ENCODE assay signal across 1 cellular context in the genomic region with DNA sequence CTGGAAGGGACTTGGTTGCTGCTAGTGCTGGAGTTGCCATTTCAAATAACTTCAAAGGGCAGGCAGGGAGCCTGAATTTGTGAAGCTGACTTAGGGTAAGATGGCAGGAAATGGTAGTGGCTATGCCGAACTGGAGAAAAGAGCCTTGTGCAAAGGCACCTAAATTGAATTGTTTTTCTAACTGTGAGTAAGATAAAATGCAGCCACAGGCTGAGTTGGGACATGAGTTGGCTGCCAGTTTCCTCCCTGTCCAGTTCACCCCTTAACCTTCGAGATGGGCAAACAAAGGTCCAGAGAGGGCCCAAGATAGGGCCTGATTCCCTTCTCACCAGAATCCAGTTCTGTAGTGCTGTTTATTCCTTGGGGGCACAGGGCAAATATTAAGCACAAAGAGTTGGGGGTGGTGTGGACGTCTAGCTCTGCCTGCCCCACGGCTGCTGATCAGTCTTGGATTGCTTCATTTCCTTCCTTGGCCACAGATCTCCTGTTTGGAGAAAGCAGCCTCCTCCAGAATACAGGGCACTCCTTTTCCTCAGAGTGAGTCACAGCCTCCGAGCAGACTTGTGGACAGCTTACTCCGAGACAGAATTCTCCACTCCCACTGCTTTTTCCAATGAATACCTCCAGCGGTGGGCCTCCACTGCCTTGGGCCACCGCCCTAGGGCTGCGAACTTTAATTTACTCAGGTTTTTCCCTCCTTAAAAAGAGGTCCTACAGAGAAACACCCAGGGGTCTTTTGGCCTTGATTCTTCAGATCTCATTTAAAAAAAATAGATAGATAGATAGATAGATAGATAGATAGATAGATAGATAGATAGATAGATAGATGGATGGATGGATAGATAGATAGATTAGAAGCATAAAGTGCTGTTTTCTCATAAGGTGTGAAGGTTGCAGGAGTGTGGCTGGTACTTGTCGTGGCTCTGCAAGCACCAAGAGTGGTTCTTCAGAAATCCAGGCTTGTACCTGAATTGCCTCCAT.
TF ChIP-seq lines count a peak whose summit lies in the region.

No MANE protein-coding gene starts in this region.

TF ChIP-seq in GM23338, 12 proteins besides CTCF, POLR2A, EP300 and RAD21 (continued from another document):
- TF ChIP-seq, protein P1, sequence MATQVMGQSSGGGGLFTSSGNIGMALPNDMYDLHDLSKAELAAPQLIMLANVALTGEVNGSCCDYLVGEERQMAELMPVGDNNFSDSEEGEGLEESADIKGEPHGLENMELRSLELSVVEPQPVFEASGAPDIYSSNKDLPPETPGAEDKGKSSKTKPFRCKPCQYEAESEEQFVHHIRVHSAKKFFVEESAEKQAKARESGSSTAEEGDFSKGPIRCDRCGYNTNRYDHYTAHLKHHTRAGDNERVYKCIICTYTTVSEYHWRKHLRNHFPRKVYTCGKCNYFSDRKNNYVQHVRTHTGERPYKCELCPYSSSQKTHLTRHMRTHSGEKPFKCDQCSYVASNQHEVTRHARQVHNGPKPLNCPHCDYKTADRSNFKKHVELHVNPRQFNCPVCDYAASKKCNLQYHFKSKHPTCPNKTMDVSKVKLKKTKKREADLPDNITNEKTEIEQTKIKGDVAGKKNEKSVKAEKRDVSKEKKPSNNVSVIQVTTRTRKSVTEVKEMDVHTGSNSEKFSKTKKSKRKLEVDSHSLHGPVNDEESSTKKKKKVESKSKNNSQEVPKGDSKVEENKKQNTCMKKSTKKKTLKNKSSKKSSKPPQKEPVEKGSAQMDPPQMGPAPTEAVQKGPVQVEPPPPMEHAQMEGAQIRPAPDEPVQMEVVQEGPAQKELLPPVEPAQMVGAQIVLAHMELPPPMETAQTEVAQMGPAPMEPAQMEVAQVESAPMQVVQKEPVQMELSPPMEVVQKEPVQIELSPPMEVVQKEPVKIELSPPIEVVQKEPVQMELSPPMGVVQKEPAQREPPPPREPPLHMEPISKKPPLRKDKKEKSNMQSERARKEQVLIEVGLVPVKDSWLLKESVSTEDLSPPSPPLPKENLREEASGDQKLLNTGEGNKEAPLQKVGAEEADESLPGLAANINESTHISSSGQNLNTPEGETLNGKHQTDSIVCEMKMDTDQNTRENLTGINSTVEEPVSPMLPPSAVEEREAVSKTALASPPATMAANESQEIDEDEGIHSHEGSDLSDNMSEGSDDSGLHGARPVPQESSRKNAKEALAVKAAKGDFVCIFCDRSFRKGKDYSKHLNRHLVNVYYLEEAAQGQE (IDR thresholded peaks at IDR 0.05; ENCODE audit: unreplicated experiment), result no peak
- TF ChIP-seq, protein P2, sequence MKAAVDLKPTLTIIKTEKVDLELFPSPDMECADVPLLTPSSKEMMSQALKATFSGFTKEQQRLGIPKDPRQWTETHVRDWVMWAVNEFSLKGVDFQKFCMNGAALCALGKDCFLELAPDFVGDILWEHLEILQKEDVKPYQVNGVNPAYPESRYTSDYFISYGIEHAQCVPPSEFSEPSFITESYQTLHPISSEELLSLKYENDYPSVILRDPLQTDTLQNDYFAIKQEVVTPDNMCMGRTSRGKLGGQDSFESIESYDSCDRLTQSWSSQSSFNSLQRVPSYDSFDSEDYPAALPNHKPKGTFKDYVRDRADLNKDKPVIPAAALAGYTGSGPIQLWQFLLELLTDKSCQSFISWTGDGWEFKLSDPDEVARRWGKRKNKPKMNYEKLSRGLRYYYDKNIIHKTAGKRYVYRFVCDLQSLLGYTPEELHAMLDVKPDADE (IDR thresholded peaks at IDR 0.05), result no peak
- TF ChIP-seq STAT1 (IDR thresholded peaks at IDR 0.05; ENCODE audit: unreplicated experiment) (no peak), EZH2 (IDR thresholded peaks at IDR 0.05; ENCODE audit: low read depth, unreplicated experiment) (no peak), EZH2phosphoT487 (IDR thresholded peaks at IDR 0.05; ENCODE audit: unreplicated experiment) (no peak), CREB1 (CRISPR knock-in tag; IDR thresholded peaks at IDR 0.05; ENCODE audit: low read depth) (no peak), ZNF114 (CRISPR knock-in tag; IDR thresholded peaks at IDR 0.05) (no peak), JUNB (IDR thresholded peaks at IDR 0.05; ENCODE audit: unreplicated experiment) (no peak)
- TF ChIP-seq, protein P3, sequence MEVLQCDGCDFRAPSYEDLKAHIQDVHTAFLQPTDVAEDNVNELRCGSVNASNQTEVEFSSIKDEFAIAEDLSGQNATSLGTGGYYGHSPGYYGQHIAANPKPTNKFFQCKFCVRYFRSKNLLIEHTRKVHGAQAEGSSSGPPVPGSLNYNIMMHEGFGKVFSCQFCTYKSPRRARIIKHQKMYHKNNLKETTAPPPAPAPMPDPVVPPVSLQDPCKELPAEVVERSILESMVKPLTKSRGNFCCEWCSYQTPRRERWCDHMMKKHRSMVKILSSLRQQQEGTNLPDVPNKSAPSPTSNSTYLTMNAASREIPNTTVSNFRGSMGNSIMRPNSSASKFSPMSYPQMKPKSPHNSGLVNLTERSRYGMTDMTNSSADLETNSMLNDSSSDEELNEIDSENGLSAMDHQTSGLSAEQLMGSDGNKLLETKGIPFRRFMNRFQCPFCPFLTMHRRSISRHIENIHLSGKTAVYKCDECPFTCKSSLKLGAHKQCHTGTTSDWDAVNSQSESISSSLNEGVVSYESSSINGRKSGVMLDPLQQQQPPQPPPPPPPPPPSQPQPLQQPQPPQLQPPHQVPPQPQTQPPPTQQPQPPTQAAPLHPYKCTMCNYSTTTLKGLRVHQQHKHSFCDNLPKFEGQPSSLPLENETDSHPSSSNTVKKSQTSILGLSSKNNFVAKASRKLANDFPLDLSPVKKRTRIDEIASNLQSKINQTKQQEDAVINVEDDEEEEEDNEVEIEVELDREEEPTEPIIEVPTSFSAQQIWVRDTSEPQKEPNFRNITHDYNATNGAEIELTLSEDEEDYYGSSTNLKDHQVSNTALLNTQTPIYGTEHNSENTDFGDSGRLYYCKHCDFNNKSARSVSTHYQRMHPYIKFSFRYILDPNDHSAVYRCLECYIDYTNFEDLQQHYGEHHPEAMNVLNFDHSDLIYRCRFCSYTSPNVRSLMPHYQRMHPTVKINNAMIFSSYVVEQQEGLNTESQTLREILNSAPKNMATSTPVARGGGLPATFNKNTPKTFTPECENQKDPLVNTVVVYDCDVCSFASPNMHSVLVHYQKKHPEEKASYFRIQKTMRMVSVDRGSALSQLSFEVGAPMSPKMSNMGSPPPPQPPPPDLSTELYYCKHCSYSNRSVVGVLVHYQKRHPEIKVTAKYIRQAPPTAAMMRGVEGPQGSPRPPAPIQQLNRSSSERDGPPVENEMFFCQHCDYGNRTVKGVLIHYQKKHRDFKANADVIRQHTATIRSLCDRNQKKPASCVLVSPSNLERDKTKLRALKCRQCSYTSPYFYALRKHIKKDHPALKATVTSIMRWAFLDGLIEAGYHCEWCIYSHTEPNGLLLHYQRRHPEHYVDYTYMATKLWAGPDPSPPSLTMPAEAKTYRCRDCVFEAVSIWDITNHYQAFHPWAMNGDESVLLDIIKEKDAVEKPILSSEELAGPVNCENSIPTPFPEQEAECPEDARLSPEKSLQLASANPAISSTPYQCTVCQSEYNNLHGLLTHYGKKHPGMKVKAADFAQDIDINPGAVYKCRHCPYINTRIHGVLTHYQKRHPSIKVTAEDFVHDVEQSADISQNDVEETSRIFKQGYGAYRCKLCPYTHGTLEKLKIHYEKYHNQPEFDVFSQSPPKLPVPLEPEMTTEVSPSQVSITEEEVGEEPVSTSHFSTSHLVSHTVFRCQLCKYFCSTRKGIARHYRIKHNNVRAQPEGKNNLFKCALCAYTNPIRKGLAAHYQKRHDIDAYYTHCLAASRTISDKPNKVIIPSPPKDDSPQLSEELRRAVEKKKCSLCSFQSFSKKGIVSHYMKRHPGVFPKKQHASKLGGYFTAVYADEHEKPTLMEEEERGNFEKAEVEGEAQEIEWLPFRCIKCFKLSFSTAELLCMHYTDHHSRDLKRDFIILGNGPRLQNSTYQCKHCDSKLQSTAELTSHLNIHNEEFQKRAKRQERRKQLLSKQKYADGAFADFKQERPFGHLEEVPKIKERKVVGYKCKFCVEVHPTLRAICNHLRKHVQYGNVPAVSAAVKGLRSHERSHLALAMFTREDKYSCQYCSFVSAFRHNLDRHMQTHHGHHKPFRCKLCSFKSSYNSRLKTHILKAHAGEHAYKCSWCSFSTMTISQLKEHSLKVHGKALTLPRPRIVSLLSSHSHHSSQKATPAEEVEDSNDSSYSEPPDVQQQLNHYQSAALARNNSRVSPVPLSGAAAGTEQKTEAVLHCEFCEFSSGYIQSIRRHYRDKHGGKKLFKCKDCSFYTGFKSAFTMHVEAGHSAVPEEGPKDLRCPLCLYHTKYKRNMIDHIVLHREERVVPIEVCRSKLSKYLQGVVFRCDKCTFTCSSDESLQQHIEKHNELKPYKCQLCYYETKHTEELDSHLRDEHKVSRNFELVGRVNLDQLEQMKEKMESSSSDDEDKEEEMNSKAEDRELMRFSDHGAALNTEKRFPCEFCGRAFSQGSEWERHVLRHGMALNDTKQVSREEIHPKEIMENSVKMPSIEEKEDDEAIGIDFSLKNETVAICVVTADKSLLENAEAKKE (CRISPR knock-in tag; IDR thresholded peaks at IDR 0.05), result no peak
TF ChIP-seq in GM23338: peak in this region for 0.
